In the genomic region with DNA sequence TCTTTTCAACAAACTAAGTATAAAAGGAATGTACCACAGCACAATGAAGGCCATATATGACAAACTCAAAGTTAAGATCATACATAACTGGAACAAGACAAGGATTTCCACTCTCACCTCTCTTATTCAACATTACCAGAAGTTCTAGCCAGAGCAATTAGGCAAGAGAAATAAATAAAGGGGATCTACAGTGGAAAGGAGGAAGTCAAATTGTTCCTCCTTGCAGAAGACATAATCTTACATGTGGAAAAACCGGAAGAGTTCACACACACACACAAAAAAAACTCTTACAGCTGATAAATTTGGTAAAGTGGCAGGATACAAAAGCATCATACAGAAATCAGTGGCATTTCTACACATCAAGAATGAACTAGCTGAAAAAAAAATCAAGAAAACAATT, we compare ENCODE assay signal across 22 cellular contexts.
"Had no signal": no experiment of that assay in that cellular context is flagged by ENCODE, and none has a peak within 500 bp of the region (broad histone marks: within the 10 kb centered on the region; RNA-seq: fewer than 3 reads in every experiment).

No MANE protein-coding gene starts in this region.

- ATAC-seq: esophagus mucosa; gastroesophageal sphincter; heart left ventricle; left lobe of liver; natural killer cell; psoas muscle; right cardiac atrium; stimulated activated naive B cell treated with anti-CD40 and anti-IgM and Interleukin-4, amounts not matched to agents 10 μg/mL and 1 μg/mL and 100 μg/mL, for 72 hours had no signal

- H3K27ac ChIP-seq: epithelial cell of prostate, gastroesophageal sphincter, heart left ventricle, hepatocyte, ovary, psoas muscle, sigmoid colon, transverse colon, vagina had no signal

- H3K4me1 ChIP-seq: gastroesophageal sphincter, heart left ventricle, psoas muscle, sigmoid colon, transverse colon, vagina had no signal

- H3K27me3 ChIP-seq: gastroesophageal sphincter, heart left ventricle, hepatocyte, ovary, sigmoid colon, transverse colon, vagina had no signal

- DNase-seq: effector CD8-positive, alpha-beta T cell; endodermal cell; foreskin fibroblast; heart left ventricle; kidney; natural killer cell; occipital lobe; ovary; posterior cingulate gyrus; psoas muscle; right cardiac atrium; sigmoid colon; stimulated activated CD4-positive, alpha-beta T cell treated with anti-CD3 and anti-CD28 coated beads, Interleukin-4, amount 100 ng/mL, for 4 hours; stimulated activated naive B cell treated with anti-CD40 and anti-IgM and Interleukin-4, amounts not matched to agents 10 μg/mL and 1 μg/mL and 100 μg/mL, for 72 hours; transverse colon had no signal

- H3K36me3 ChIP-seq: gastroesophageal sphincter, heart left ventricle, ovary, sigmoid colon, transverse colon, vagina had no signal

- H3K9me3 ChIP-seq: ovary, sigmoid colon, transverse colon, vagina had no signal

- H3K4me3 ChIP-seq: gastroesophageal sphincter, heart left ventricle, hepatocyte, lung, ovary, psoas muscle, sigmoid colon, transverse colon, vagina had no signal
